Comparison of ENCODE assay signal across 8 cellular contexts in genomic region chr2:156435725-156436476, GRCh38.
DNase-seq lines count a peak whose midpoint lies in the region; ATAC-seq and TF ChIP-seq lines count a peak whose summit lies in the region.

Gene GPD2 (plus strand): TSS chr2:156436379. CDS start chr2:156476106, 39,727 bp downstream.

- TF ChIP-seq CTCF in VCaP (conservative IDR thresholded peaks at IDR 0.05) = peak; percentile 18; the same call in 1 of the 2 replicates

- no peaks in the 10 kb centered on the region for H3K27me3 ChIP-seq in iPS-20b (ENCODE audit: insufficient read depth, low read length)

- DNase-seq in NCI-H1436 (lab: John Stamatoyannopoulos, UW) (peak; percentile 62), NCI-H1436 treated with DMSO at 0.1 percent for 48 hours (lab: John Stamatoyannopoulos, UW) (no peak), NCI-H1694 treated with DMSO at 0.1 percent for 48 hours (lab: John Stamatoyannopoulos, UW) (peak; percentile 67), T47D (ENCODE audit: low read depth in 1 of 2, low spot score in 1 of 2) (peak; percentile 65 to 90)

- ATAC-seq in HG02763 (IDR thresholded peaks at IDR 0.05; ENCODE audit: unreplicated experiment) = peak; percentile 43

- H3K4me3 ChIP-seq in iPS-20b (ENCODE audit: low read length) = peak within 1 kb of the TSS; percentile 83
- H3K4me3 ChIP-seq in skin epidermis = peak within 1 kb of the TSS; percentile 48 to 78 (median 62)

- H3K4me1 ChIP-seq in iPS-20b (ENCODE audit: insufficient read depth, low read length) = peaks cover 9% of the 10 kb centered on the region

- in situ Hi-C loops in T47D (cut with HindIII; ENCODE audit: low pct_unique_long_range_greater_than_20kb, low sequenced_read_pairs) = no loop called here

- H3K9me3 ChIP-seq in iPS-20b (ENCODE audit: insufficient read depth, low read depth, low read length) = no peaks in the 10 kb centered on the region

- H3K36me3 ChIP-seq in iPS-20b (ENCODE audit: insufficient read depth, low read depth, low read length) = no peaks in the 10 kb centered on the region

- H3K27ac ChIP-seq in VCaP (peak within 1 kb of the TSS; percentile 98), iPS-20b (ENCODE audit: low read length) (peak within 1 kb of the TSS; percentile 71), skin epidermis (peak within 1 kb of the TSS; percentile 90 to 100 (median 98))

- H3K9ac ChIP-seq in iPS-20b (ENCODE audit: low read depth, low read length) = peak within 1 kb of the TSS; percentile 84
